ENCODE assay signal across 18 cellular contexts in the genomic region with DNA sequence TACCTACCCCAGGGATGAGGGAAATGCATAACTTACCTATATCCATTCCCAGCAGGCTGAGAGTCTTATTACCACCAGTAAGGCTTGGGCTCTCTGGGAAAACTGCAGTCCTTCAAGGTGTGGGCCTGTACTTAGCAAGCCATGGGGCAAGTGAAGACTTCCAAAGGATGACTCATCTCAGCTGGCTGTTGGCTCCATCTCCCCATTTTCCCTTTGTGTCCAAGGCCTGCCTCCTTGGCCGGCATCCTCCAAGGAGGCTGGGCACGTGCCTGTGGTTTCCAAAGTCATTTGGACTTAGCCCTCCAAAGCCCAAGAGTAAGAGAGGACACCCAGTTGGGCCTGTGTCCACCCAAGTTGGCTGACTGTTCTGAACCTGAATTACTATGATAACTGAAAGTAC.
DNase-seq lines count a peak whose midpoint lies in the region; ATAC-seq and TF ChIP-seq lines count a peak whose summit lies in the region.
"Had no signal": no experiment of that assay in that cellular context is flagged by ENCODE, and none has a peak within 500 bp of the region (broad histone marks: within the 10 kb centered on the region; RNA-seq: fewer than 3 reads in every experiment).

No MANE protein-coding gene starts in this region.

- CTCF ChIA-PET in mammary epithelial cell (lab: Charles Lee; ENCODE audit: low non-redundant PET), result no interaction called here

- no peak overlapping the region for H3K4me3 Mint-ChIP-seq in mesothelial cell of epicardium
- H3K4me3 Mint-ChIP-seq: CD4-positive, alpha-beta memory T cell had no signal

- H2AFZ ChIP-seq in GM23248 (no peak overlapping the region), mammary epithelial cell (ENCODE audit: low read depth, low read length) (no peak overlapping the region)

- dilution Hi-C loops in mammary epithelial cell (cut with HindIII; ENCODE audit: low sequenced_read_pairs), result no loop called here

- H3K4me3 ChIP-seq in GM23248 (no peak overlapping the region), mammary epithelial cell (replicated peaks in 1 of 3; ENCODE audit: insufficient read depth in 1 of 3, low read depth in 2 of 3, low read length in 3 of 3) (no peak overlapping the region), gastroesophageal sphincter (no peak overlapping the region)

- H3K9me3 Mint-ChIP-seq in mesothelial cell of epicardium, result peaks cover 3% of the 10 kb centered on the region
- H3K9me3 Mint-ChIP-seq: CD4-positive, alpha-beta memory T cell had no signal

- H3K4me2 ChIP-seq in GM23248 (ENCODE audit: unreplicated experiment), result no peak overlapping the region
- H3K4me2 ChIP-seq in mammary epithelial cell (ENCODE audit: insufficient read depth, low read depth, low read length), result no peak overlapping the region

- H3K9ac ChIP-seq in GM23248 (no peak overlapping the region), mammary epithelial cell (ENCODE audit: insufficient read depth, low read length) (no peak overlapping the region)

- peak; percentile 13 for ATAC-seq in gastroesophageal sphincter

- H3K9me2 ChIP-seq in GM23248 (ENCODE audit: insufficient read depth), result no peaks in the 10 kb centered on the region

- H3K27ac ChIP-seq in GM23248 (no peak overlapping the region), mammary epithelial cell (ENCODE audit: insufficient read depth, low read depth, low read length) (no peak overlapping the region), gastroesophageal sphincter (no peak overlapping the region)

- no peak for TF ChIP-seq EP300 in gastroesophageal sphincter (IDR thresholded peaks at IDR 0.05)

- H3K36me3 ChIP-seq in GM23248 (ENCODE audit: low read depth) (no peaks in the 10 kb centered on the region), mammary epithelial cell (ENCODE audit: insufficient read depth, low read length) (no peaks in the 10 kb centered on the region), gastroesophageal sphincter (no peaks in the 10 kb centered on the region)

- H3K27me3 Mint-ChIP-seq in mesothelial cell of epicardium (ENCODE audit: low read depth), result no peaks in the 10 kb centered on the region

- H3K4me1 Mint-ChIP-seq in mesothelial cell of epicardium, result peaks cover 12% of the 10 kb centered on the region
- H3K4me1 Mint-ChIP-seq: CD4-positive, alpha-beta memory T cell had no signal

- in situ Hi-C loops in GM23248 (cut with MboI), result no loop called here
- in situ Hi-C loops in mammary epithelial cell (cut with MboI; ENCODE audit: low sequenced_read_pairs in 2 of 2), result no loop called here

- TF ChIP-seq POLR2A in gastroesophageal sphincter (IDR thresholded peaks at IDR 0.05), result no peak

- TF ChIP-seq CTCF in mammary epithelial cell (conservative IDR thresholded peaks at IDR 0.05 in 1 of 2, IDR thresholded peaks at IDR 0.05 in 1 of 2; ENCODE audit: extremely low read depth in 1 of 2, insufficient read depth in 1 of 2, low read depth in 1 of 2, low read length in 2 of 2) (no peak), gastroesophageal sphincter (IDR thresholded peaks at IDR 0.05) (no peak), mesothelial cell of epicardium (IDR thresholded peaks at IDR 0.05; ENCODE audit: unreplicated experiment) (no peak)

- H3K9me3 ChIP-seq in GM23248 (ENCODE audit: low read depth) (no peaks in the 10 kb centered on the region), mammary epithelial cell (replicated peaks; ENCODE audit: insufficient read depth, low read length) (no peaks in the 10 kb centered on the region), gastroesophageal sphincter (no peaks in the 10 kb centered on the region)

- BruUV-seq in mammary epithelial cell (replicated peaks; lab: Mats Ljungman, UMichigan), result no TSS peak

- intact Hi-C loops in mammary epithelial cell (cut with micrococcal nuclease), result no loop called here

- H3F3A ChIP-seq in GM23248 (ENCODE audit: insufficient read depth), result no peaks in the 10 kb centered on the region

- H3K79me2 ChIP-seq in GM23248 (ENCODE audit: insufficient read depth) (no peaks in the 10 kb centered on the region), mammary epithelial cell (ENCODE audit: insufficient read depth, low read length) (no peaks in the 10 kb centered on the region)

- H4K20me1 ChIP-seq in GM23248 (ENCODE audit: insufficient read depth) (no peaks in the 10 kb centered on the region), mammary epithelial cell (ENCODE audit: insufficient read depth, low read length) (no peaks in the 10 kb centered on the region)

- no peaks in the 10 kb centered on the region; the same call in 1 of the 2 replicates for H3K4me1 ChIP-seq in GM23248 (ENCODE audit: insufficient read depth)
- H3K4me1 ChIP-seq in mammary epithelial cell (ENCODE audit: insufficient read depth, low read length), result peaks cover 6% of the 10 kb centered on the region
- peaks cover 0 to 13% (median 0%) of the 10 kb centered on the region in 3 donors for H3K4me1 ChIP-seq in gastroesophageal sphincter

- H3K27me3 ChIP-seq in GM23248 (replicated peaks; ENCODE audit: insufficient read depth) (peaks cover 4% of the 10 kb centered on the region; the same call in 1 of the 2 replicates), mammary epithelial cell (ENCODE audit: insufficient read depth, low read length) (no peaks in the 10 kb centered on the region), gastroesophageal sphincter (no peaks in the 10 kb centered on the region)

- 23 to 28% methylated on average over 2 of the region's 2 CpGs for WGBS in GM23248 (ENCODE audit: low coverage in 1 of 2, low lambda C conversion rate in 2 of 2, missing lambda C conversion rate in 2 of 2), 2 experiments
- WGBS in mammary epithelial cell (ENCODE audit: low coverage, missing lambda C conversion rate), result 0% methylated on average over 2 of the region's 2 CpGs
- WGBS in gastroesophageal sphincter (ENCODE audit: low coverage in 1 of 2), 2 donors, result 71% methylated on average over 1 of the region's 2 CpGs; no CpG with 5 or more reads in 1 of the 2 donors

- no peak overlapping the region for H3K27ac Mint-ChIP-seq in mesothelial cell of epicardium
- H3K27ac Mint-ChIP-seq: CD4-positive, alpha-beta memory T cell had no signal

- H3K36me3 Mint-ChIP-seq in mesothelial cell of epicardium, result no peaks in the 10 kb centered on the region
- H3K36me3 Mint-ChIP-seq: CD4-positive, alpha-beta memory T cell had no signal

- DNase-seq in AG08396 (ENCODE audit: low spot score) (peak; percentile 15), GM23248 (peak; percentile 29), mammary epithelial cell (peak; percentile 32), T-helper 1 cell (no peak), mesothelial cell of epicardium (ENCODE audit: low spot score in 2 of 2, unreplicated experiment in 2 of 2) (no peak), NCI-H82 treated with DMSO at 0.1 percent for 48 hours (lab: John Stamatoyannopoulos, UW; ENCODE audit: unreplicated experiment) (no peak)
- no peak for DNase-seq in stimulated activated CD4-positive, alpha-beta T cell treated with anti-CD3 and anti-CD28 coated beads, Interleukin-2, amount 100 ng/mL, for 48 hours
- DNase-seq: CD4-positive, alpha-beta memory T cell; DND-41; GDM1; KG1; MM.1S; NCI-H1105; NCI-H187; NCI-H2171; NCI-H774; SHP77 had no signal

Comparison
In these comparisons a context has a peak if more than half of its experiments do, and no peak if none do; other contexts are left out.
1. DNase-seq: peak in AG08396 (single experiment), GM23248 (single experiment) and mammary epithelial cell (single experiment); none in T-helper 1 cell (0 of 5), mesothelial cell of epicardium (0 of 2), NCI-H82 treated with DMSO at 0.1 percent for 48 hours (single experiment) and stimulated activated CD4-positive, alpha-beta T cell treated with anti-CD3 and anti-CD28 coated beads, Interleukin-2, amount 100 ng/mL, for 48 hours (0 of 2).